ENCODE assay signal across 15 cellular contexts in genomic region chr6:158011980-158012566, GRCh38. TPM values are rescaled to one million over a fixed set of nuclear protein-coding genes. Genes with fewer than 3 reads are reported as not detected.
DNase-seq lines count a peak whose midpoint lies in the region; ATAC-seq and TF ChIP-seq lines count a peak whose summit lies in the region.
"Had no signal": no experiment of that assay in that cellular context is flagged by ENCODE, and none has a peak within 500 bp of the region (broad histone marks: within the 10 kb centered on the region; RNA-seq: fewer than 3 reads in every experiment).

No MANE protein-coding gene starts in this region.

- no peak overlapping the region for H3K4me3 ChIP-seq in left ventricle myocardium inferior
- no peak overlapping the region for H3K4me3 ChIP-seq in heart left ventricle
- H3K4me3 ChIP-seq: ovary had no signal

- H3K27ac Mint-ChIP-seq in activated CD4-positive, alpha-beta memory T cell treated with anti-CD3 and anti-CD28 coated beads, Interleukin-2, amount 10 ng/mL, durations not matched to agents 7 days and 5 days = no peak overlapping the region
- H3K27ac Mint-ChIP-seq: activated naive CD4-positive, alpha-beta T cell treated with anti-CD3 and anti-CD28 coated beads, Interleukin-2, amount 50 U/mL, for 72 hours had no signal

- H3K9me3 Mint-ChIP-seq in activated CD4-positive, alpha-beta memory T cell treated with anti-CD3 and anti-CD28 coated beads, Interleukin-2, amount 10 ng/mL, durations not matched to agents 7 days and 5 days = no peaks in the 10 kb centered on the region

- 65 to 79% (median 74%) methylated on average over 7 of the region's 7 CpGs for WGBS in heart left ventricle, 4 donors

- peak; percentile 3 for DNase-seq in left ventricle myocardium inferior
- no peak for DNase-seq in heart left ventricle
- DNase-seq in middle frontal gyrus (ENCODE audit: extremely low spot score, low spot score) = peak; percentile 3
- DNase-seq in T1000 (lab: John Stamatoyannopoulos, UW) = no peak
- DNase-seq in HCEC 1CT = no peak
- DNase-seq in stimulated activated CD4-positive, alpha-beta T cell treated with anti-CD3 and anti-CD28 coated beads, Interleukin-4, amount 100 ng/mL, for 24 hours = no peak
- DNase-seq in activated CD4-positive, alpha-beta memory T cell treated with anti-CD3 and anti-CD28 coated beads, Interleukin-2, amount 10 ng/mL, durations not matched to agents 7 days and 5 days = no peak
- DNase-seq: activated CD8-positive, alpha-beta memory T cell treated with anti-CD3 and anti-CD28 coated beads for 24 hours; NCI-H1105; NCI-H510A treated with DMSO at 0.1 percent for 48 hours; T-helper 9 cell had no signal

- no peak overlapping the region for H3K4me3 Mint-ChIP-seq in activated CD4-positive, alpha-beta memory T cell treated with anti-CD3 and anti-CD28 coated beads, Interleukin-2, amount 10 ng/mL, durations not matched to agents 7 days and 5 days

- peaks cover 74% of the 10 kb centered on the region for H3K4me1 Mint-ChIP-seq in activated CD4-positive, alpha-beta memory T cell treated with anti-CD3 and anti-CD28 coated beads, Interleukin-2, amount 10 ng/mL, durations not matched to agents 7 days and 5 days

- TF ChIP-seq CTCF in left ventricle myocardium inferior (IDR thresholded peaks at IDR 0.05; ENCODE audit: borderline replicate concordance) (no peak), heart left ventricle (IDR thresholded peaks at IDR 0.05) (no peak), VCaP (conservative IDR thresholded peaks at IDR 0.05) (no peak)

- CTCF ChIA-PET in activated CD4-positive, alpha-beta memory T cell treated with anti-CD3 and anti-CD28 coated beads, Interleukin-2, amount 10 ng/mL, durations not matched to agents 7 days and 5 days (lab: Charles Lee) = interaction anchor here (2.3 kb wide), 1 partner anchor 14 kb away, joined by 17 read pairs; no protein-coding TSS in a partner anchor

- intact Hi-C loops in left ventricle myocardium inferior (cut with micrococcal nuclease) (no loop called here), heart left ventricle (cut with DNase I) (no loop called here)

- no peak for ATAC-seq in heart left ventricle
- ATAC-seq: activated naive CD4-positive, alpha-beta T cell treated with anti-CD3 and anti-CD28 coated beads, Interleukin-2, amount 50 U/mL, for 72 hours; Right ventricle myocardium inferior had no signal

- peaks cover 45% of the 10 kb centered on the region for H3K36me3 Mint-ChIP-seq in activated CD4-positive, alpha-beta memory T cell treated with anti-CD3 and anti-CD28 coated beads, Interleukin-2, amount 10 ng/mL, durations not matched to agents 7 days and 5 days (ENCODE audit: low read depth)

- H3K4me1 ChIP-seq in left ventricle myocardium inferior (peaks cover 42% of the 10 kb centered on the region), heart left ventricle (peaks cover 8 to 48% (median 32%) of the 10 kb centered on the region in 12 donors)

- POLR2A ChIA-PET in activated CD4-positive, alpha-beta memory T cell treated with anti-CD3 and anti-CD28 coated beads, Interleukin-2, amount 10 ng/mL, durations not matched to agents 7 days and 5 days (lab: Charles Lee) = interaction anchor here (1.4 kb wide), 1 partner anchor 14 kb away, joined by 4 read pairs; no protein-coding TSS in a partner anchor

- H3K27me3 ChIP-seq in left ventricle myocardium inferior (ENCODE audit: low read depth) = no peaks in the 10 kb centered on the region
- H3K27me3 ChIP-seq in heart left ventricle = no peaks in the 10 kb centered on the region
- H3K27me3 ChIP-seq: ovary had no signal

- H3K27me3 Mint-ChIP-seq in activated CD4-positive, alpha-beta memory T cell treated with anti-CD3 and anti-CD28 coated beads, Interleukin-2, amount 10 ng/mL, durations not matched to agents 7 days and 5 days = no peaks in the 10 kb centered on the region

- TF ChIP-seq POLR2A in heart left ventricle (IDR thresholded peaks at IDR 0.05) = no peak

- no peaks in the 10 kb centered on the region for H3K36me3 ChIP-seq in left ventricle myocardium inferior
- no peaks in the 10 kb centered on the region for H3K36me3 ChIP-seq in heart left ventricle
- H3K36me3 ChIP-seq: ovary had no signal

- H3K9me3 ChIP-seq in left ventricle myocardium inferior (replicated peaks) (no peaks in the 10 kb centered on the region), heart left ventricle (peaks cover 0 to 3% (median 0%) of the 10 kb centered on the region in 12 donors)
- H3K9me3 ChIP-seq: ovary had no signal

- H3K27ac ChIP-seq in left ventricle myocardium inferior (replicated peaks) = no peak overlapping the region
- H3K27ac ChIP-seq in heart left ventricle = peak overlapping the region in 6 of 12 donors; percentile 5 to 55 (median 35)
- peak overlapping the region; percentile 90 for H3K27ac ChIP-seq in VCaP
- H3K27ac ChIP-seq: ovary had no signal

RNA-seq across cellular contexts. Expression of gene SYNJ2, which starts 30.4 kb away (rescaled TPM):
- 12.3 TPM for total RNA-seq in left ventricle myocardium inferior
- 10 to 100 TPM in 8 of 9 donors, 1 to 10 TPM in 1; 7.5 to 27.0 (median 18.2) TPM for total RNA-seq in heart left ventricle
- polyA plus RNA-seq in heart left ventricle = 10 to 100 TPM; 15.0 to 25.8 TPM
- 10 to 100 TPM; 36.8 to 39.1 TPM for total RNA-seq in activated CD4-positive, alpha-beta memory T cell treated with anti-CD3 and anti-CD28 coated beads, Interleukin-2, amount 10 ng/mL, durations not matched to agents 7 days and 5 days

Comparison
In these comparisons a context has a peak if more than half of its experiments do, and no peak if none do; other contexts are left out.
1. DNase-seq: peak in left ventricle myocardium inferior (single experiment) and middle frontal gyrus (single experiment); none in heart left ventricle (0 of 5), T1000 (single experiment), HCEC 1CT (single experiment), stimulated activated CD4-positive, alpha-beta T cell treated with anti-CD3 and anti-CD28 coated beads, Interleukin-4, amount 100 ng/mL, for 24 hours (single experiment) and activated CD4-positive, alpha-beta memory T cell treated with anti-CD3 and anti-CD28 coated beads, Interleukin-2, amount 10 ng/mL, durations not matched to agents 7 days and 5 days (single experiment).